ENCODE assay signal across 8 cellular contexts in the genomic region with DNA sequence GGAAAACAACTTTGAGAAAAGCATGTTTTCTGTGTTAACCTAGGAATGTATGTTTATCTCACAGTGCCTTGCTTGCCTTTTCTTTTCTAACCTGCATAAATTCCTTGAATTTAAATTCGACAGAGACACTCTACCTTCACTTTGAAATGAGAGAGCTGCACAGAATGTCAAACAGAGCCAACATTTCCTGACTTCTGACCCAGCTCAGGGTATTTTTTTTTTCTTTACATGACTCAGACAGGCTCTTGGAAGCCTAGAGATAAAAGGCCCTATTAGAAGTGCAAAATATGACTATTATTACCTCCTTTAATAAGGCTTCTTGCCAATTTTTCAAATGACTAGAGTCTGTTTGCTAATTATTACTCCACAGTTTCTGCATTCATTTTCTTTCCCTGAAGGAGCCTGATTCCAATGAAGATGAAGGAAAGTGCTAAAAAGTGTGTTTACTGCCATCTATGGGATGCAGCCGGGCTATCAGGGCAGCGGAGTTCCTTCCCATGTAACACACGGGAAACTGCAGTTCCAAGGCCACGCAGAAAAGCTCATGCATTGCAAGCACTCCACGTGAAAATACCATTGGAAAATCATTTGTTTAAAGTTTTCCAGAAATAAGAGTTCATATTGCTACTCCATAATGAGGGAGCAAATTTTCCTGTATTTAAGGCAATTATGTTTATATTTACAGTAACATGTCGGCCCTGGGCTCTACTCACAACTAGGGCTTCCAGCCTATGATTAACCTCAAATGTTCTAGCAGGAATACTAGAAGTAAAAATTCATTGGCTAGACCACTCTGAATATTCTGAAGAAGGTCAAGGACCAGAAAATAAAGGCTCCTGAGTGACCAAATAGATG.
DNase-seq lines count a peak whose midpoint lies in the region; ATAC-seq and TF ChIP-seq lines count a peak whose summit lies in the region.

No MANE protein-coding gene starts in this region.

- DNase-seq in AG10803 (ENCODE audit: low read depth) (peak; percentile 54), HT-29 (ENCODE audit: low spot score) (peak; percentile 58), anterior cingulate cortex (lab: John Stamatoyannopoulos, UW) (peak in 52 of 58 donors; percentile 1 to 82 (median 38)), iPS DF 6.9 (ENCODE audit: low read depth, low spot score) (peak; percentile 27), substantia nigra (lab: John Stamatoyannopoulos, UW) (peak in 39 of 49 donors; percentile 2 to 72 (median 40)), MM.1S (no peak)
- no peak for DNase-seq in stimulated activated CD4-positive, alpha-beta T cell treated with anti-CD3 and anti-CD28 coated beads, Interleukin-4, amount 100 ng/mL, for 24 hours

- H3K36me3 ChIP-seq in iPS DF 6.9 (ENCODE audit: control insufficient read depth, insufficient read depth, low read length) (no peaks in the 10 kb centered on the region), MM.1S (replicated peaks; ENCODE audit: insufficient read depth, low read length) (no peaks in the 10 kb centered on the region)

- H3K27me3 ChIP-seq in iPS DF 6.9 (ENCODE audit: control insufficient read depth, insufficient read depth, low read length) (no peaks in the 10 kb centered on the region; the same call in 1 of the 2 replicates), MM.1S (replicated peaks; ENCODE audit: insufficient read depth, low read length) (no peaks in the 10 kb centered on the region)

- H3K9ac ChIP-seq in MM.1S (ENCODE audit: low read length) = no peak overlapping the region

- no peak overlapping the region for H2AFZ ChIP-seq in MM.1S (ENCODE audit: low read length)

- no peaks in the 10 kb centered on the region for H3K9me2 ChIP-seq in MM.1S (replicated peaks; ENCODE audit: insufficient read depth, low read length)

- WGBS in iPS DF 6.9 (ENCODE audit: insufficient coverage, insufficient read length) = no CpG with 5 or more reads among the region's 7 CpGs

- TF ChIP-seq CTCF in AG10803 (conservative IDR thresholded peaks at IDR 0.05; ENCODE audit: low read length) = peak; percentile 82
- no peak; the same call in 1 of the 2 replicates for TF ChIP-seq CTCF in MM.1S (IDR thresholded peaks at IDR 0.05; ENCODE audit: low read length)

- no peaks in the 10 kb centered on the region for H3F3A ChIP-seq in MM.1S (ENCODE audit: insufficient read depth, low read length)

- no peak overlapping the region for H3K27ac ChIP-seq in iPS DF 6.9 (ENCODE audit: low read length)
- no peak overlapping the region for H3K27ac ChIP-seq in substantia nigra (ENCODE audit: low read depth, low read length, poor library complexity, severe bottlenecking)
- no peak overlapping the region for H3K27ac ChIP-seq in MM.1S (ENCODE audit: low read length)

- H3K4me1 ChIP-seq in iPS DF 6.9 (ENCODE audit: control insufficient read depth, insufficient read depth, low read length) (no peaks in the 10 kb centered on the region), MM.1S (ENCODE audit: low read length) (no peaks in the 10 kb centered on the region)

- no peaks in the 10 kb centered on the region for H4K20me1 ChIP-seq in MM.1S (ENCODE audit: insufficient read depth, low read length)

- H3K9me3 ChIP-seq in iPS DF 6.9 (ENCODE audit: control insufficient read depth, insufficient read depth, low read length) (no peaks in the 10 kb centered on the region), MM.1S (replicated peaks; ENCODE audit: insufficient read depth, low read length) (no peaks in the 10 kb centered on the region)

- H3K4me2 ChIP-seq in MM.1S (ENCODE audit: low read depth, low read length) = no peak overlapping the region

- H3K79me2 ChIP-seq in MM.1S (ENCODE audit: low read length) = no peaks in the 10 kb centered on the region

- no peak for ATAC-seq in HG02981 (IDR thresholded peaks at IDR 0.05; ENCODE audit: unreplicated experiment)

- H3K4me3 ChIP-seq in AG10803 (ENCODE audit: low read length) (no peak overlapping the region), iPS DF 6.9 (ENCODE audit: low read length) (no peak overlapping the region), MM.1S (ENCODE audit: low read length) (no peak overlapping the region)

Comparison
In these comparisons a context has a peak if more than half of its experiments do, and no peak if none do; other contexts are left out.
1. DNase-seq: peak in AG10803 (single experiment), HT-29 (single experiment), anterior cingulate cortex (52 of 58), iPS DF 6.9 (single experiment) and substantia nigra (39 of 49); none in stimulated activated CD4-positive, alpha-beta T cell treated with anti-CD3 and anti-CD28 coated beads, Interleukin-4, amount 100 ng/mL, for 24 hours (single experiment) and MM.1S (single experiment).